In genomic region chr4:78548889-78549288, GRCh38 we compare ENCODE assay signal across 3 cellular contexts. TPM values are rescaled to one million over a fixed set of nuclear protein-coding genes. Genes with fewer than 3 reads are reported as not detected.
"Had no signal": no experiment of that assay in that cellular context is flagged by ENCODE, and none has a peak within 500 bp of the region (broad histone marks: within the 10 kb centered on the region; RNA-seq: fewer than 3 reads in every experiment).

No MANE protein-coding gene starts in this region.

RNA-seq across cellular contexts. Expression of gene ANXA3, which starts 2.7 kb away (rescaled TPM):
- total RNA-seq: naive thymus-derived CD8-positive, alpha-beta T cell; neural crest cell had no signal
- polyA plus RNA-seq: naive thymus-derived CD4-positive, alpha-beta T cell; naive thymus-derived CD8-positive, alpha-beta T cell had no signal
